In the genomic region with DNA sequence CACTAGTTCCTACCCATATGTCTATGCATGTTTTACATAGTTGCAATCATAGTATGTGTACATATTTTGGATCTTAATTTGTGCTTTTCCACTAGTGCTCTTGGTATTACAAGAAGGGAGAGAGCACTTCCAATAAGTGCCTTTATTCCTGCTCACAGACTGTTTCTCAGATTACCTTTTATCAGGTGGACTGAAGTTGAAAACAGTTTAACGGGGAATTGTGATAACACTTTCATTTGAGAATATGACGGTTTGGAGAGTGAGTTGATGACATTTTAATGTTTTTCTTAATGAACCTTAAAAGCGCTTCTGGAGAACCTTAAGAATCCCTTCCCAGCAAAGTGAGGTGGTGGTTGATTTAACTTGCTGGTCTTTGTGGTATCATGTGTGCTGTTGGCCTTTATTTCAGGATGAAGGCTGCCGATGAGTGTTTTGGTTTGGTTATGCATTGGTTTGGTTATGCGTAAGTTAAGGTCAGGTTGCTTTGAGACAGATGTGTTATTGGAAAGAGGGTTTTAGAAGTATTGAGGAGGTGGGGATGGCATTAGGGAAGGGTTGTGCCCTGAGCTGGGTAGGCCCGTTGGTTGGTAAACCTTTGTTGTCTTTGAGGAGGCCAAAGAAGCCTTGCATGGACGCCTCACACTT, we compare ENCODE assay signal across 9 cellular contexts. TPM values are rescaled to one million over a fixed set of nuclear protein-coding genes. Genes with fewer than 3 reads are reported as not detected.
DNase-seq lines count a peak whose midpoint lies in the region; ATAC-seq, FAIRE-seq and TF ChIP-seq lines count a peak whose summit lies in the region.
"Had no signal": no experiment of that assay in that cellular context is flagged by ENCODE, and none has a peak within 500 bp of the region (broad histone marks: within the 10 kb centered on the region; RNA-seq: fewer than 3 reads in every experiment).

No MANE protein-coding gene starts in this region.

- H3K4me3 ChIP-seq in GM12875 (ENCODE audit: low read depth, low read length) (peak overlapping the region; percentile 99), OCI-LY7 (ENCODE audit: low read depth, low read length, poor library complexity, severe bottlenecking) (peak overlapping the region; percentile 98), endodermal cell (ENCODE audit: low read length) (peak overlapping the region; percentile 93), skeletal muscle cell (ENCODE audit: low read depth, low read length) (peak overlapping the region; percentile 13)

- H3K4me3 Mint-ChIP-seq in endodermal cell: peak overlapping the region; percentile 86

- ATAC-seq in HG02973 (IDR thresholded peaks at IDR 0.05; ENCODE audit: unreplicated experiment): no peak

- BruUV-seq in OCI-LY7 (replicated peaks; lab: Mats Ljungman, UMichigan): no TSS peak

- H4K20me1 ChIP-seq in OCI-LY7 (ENCODE audit: insufficient read depth, low read length): peaks cover 24% of the 10 kb centered on the region; the same call in 1 of the 2 replicates

- 76 to 80% methylated on average over 5 to 7 of the region's 7 CpGs for WGBS in endodermal cell (ENCODE audit: insufficient coverage in 1 of 2, insufficient read length in 1 of 2), 2 experiments

- H3K27me3 Mint-ChIP-seq in endodermal cell (ENCODE audit: insufficient read depth): no peaks in the 10 kb centered on the region

- peaks cover 23% of the 10 kb centered on the region for H3K36me3 Mint-ChIP-seq in endodermal cell (ENCODE audit: low read depth)

- POLR2A ChIA-PET in OCI-LY7 (lab: Charles Lee): interaction anchor here (0.6 to 13.5 kb wide), 8 partner anchors 3 to 208 kb away, joined by 3 to 444 read pairs (median 5); partner anchors contain the start of gene EDEM1
- POLR2A ChIA-PET in HEK293T (lab: Yijun Ruan, JAX): no interaction called here

- H3K9ac ChIP-seq in endodermal cell (ENCODE audit: extremely low read depth, low read length, poor library complexity, severe bottlenecking): no peak overlapping the region

- DNase-seq in OCI-LY7 (ENCODE audit: low spot score) (peak; percentile 54), endodermal cell (no peak), skeletal muscle cell (ENCODE audit: low read depth) (no peak), urothelium cell line (ENCODE audit: low spot score) (no peak), HEK293T (ENCODE audit: extremely low spot score) (no peak)
- DNase-seq: esophagus squamous epithelium, NCI-H748 treated with DMSO at 0.1 percent for 48 hours had no signal

- peaks cover 34% of the 10 kb centered on the region for H3K4me1 Mint-ChIP-seq in endodermal cell

- peaks cover 86% of the 10 kb centered on the region for H3K79me2 ChIP-seq in OCI-LY7 (ENCODE audit: insufficient read depth, low read depth, low read length)

- H3K9me3 ChIP-seq in OCI-LY7 (ENCODE audit: low read length) (no peaks in the 10 kb centered on the region), endodermal cell (ENCODE audit: control insufficient read depth, low read length) (no peaks in the 10 kb centered on the region)
- H3K9me3 ChIP-seq: esophagus squamous epithelium had no signal

- H3K27ac Mint-ChIP-seq in endodermal cell: peak overlapping the region; percentile 12

- H3K36me3 ChIP-seq in OCI-LY7 (ENCODE audit: insufficient read depth, low read length): peaks cover 75% of the 10 kb centered on the region
- H3K36me3 ChIP-seq in endodermal cell (ENCODE audit: control insufficient read depth, insufficient read depth, low read length): peaks cover 11% of the 10 kb centered on the region

- H3K4me1 ChIP-seq in OCI-LY7 (ENCODE audit: insufficient read depth, low read length, poor library complexity, severe bottlenecking) (peaks cover 53% of the 10 kb centered on the region), endodermal cell (ENCODE audit: control insufficient read depth, insufficient read depth, low read length) (no peaks in the 10 kb centered on the region)

- CTCF ChIA-PET in OCI-LY7 (lab: Charles Lee; ENCODE audit: unreplicated experiment) (no interaction called here), HEK293T (lab: Yijun Ruan, JAX) (no interaction called here)

- H3K4me2 ChIP-seq in OCI-LY7 (ENCODE audit: low read length): peak overlapping the region; percentile 69

- H3K9me3 Mint-ChIP-seq in endodermal cell: no peaks in the 10 kb centered on the region

- no peaks in the 10 kb centered on the region for H3K27me3 ChIP-seq in endodermal cell (ENCODE audit: control insufficient read depth, insufficient read depth, low read length, poor library complexity, severe bottlenecking)
- H3K27me3 ChIP-seq: esophagus squamous epithelium had no signal

- peak overlapping the region; percentile 99 for H3K27ac ChIP-seq in OCI-LY7 (ENCODE audit: low read depth, low read length, poor library complexity, severe bottlenecking)
- H3K27ac ChIP-seq in endodermal cell (ENCODE audit: low read depth, low read length): no peak overlapping the region
- H3K27ac ChIP-seq: esophagus squamous epithelium had no signal

- FAIRE-seq in urothelium cell line (lab: Jason Lieb, UNC): no peak

- intact Hi-C loops in OCI-LY7 (cut with micrococcal nuclease; ENCODE audit: unreplicated experiment): loop anchor here (1.0 kb wide), 1 partner anchor 67 kb away; no protein-coding TSS in a partner anchor

- H2AFZ ChIP-seq in OCI-LY7 (ENCODE audit: low read length): no peak overlapping the region

- no peak for TF ChIP-seq CTCF in GM12875 (IDR thresholded peaks at IDR 0.05; ENCODE audit: borderline replicate concordance, insufficient read depth, low read depth, low read length)
- TF ChIP-seq CTCF in OCI-LY7 (conservative IDR thresholded peaks at IDR 0.05; ENCODE audit: low read length): no peak
- TF ChIP-seq CTCF in endodermal cell (conservative IDR thresholded peaks at IDR 0.05): no peak

- no peaks in the 10 kb centered on the region for H3K9me2 ChIP-seq in OCI-LY7 (ENCODE audit: insufficient read depth, low read length)

TF ChIP-seq in HEK293T, 16 proteins besides CTCF, POLR2A, EP300 and RAD21:
- TF ChIP-seq ZNF384 (IDR thresholded peaks at IDR 0.05) (no peak), FOXK2 (IDR thresholded peaks at IDR 0.05) (no peak), ELF4 (IDR thresholded peaks at IDR 0.05) (no peak), TARDBP (IDR thresholded peaks at IDR 0.05) (no peak), FOXA1 (IDR thresholded peaks at IDR 0.05) (no peak)

RNA-seq across cellular contexts. Expression of gene EDEM1, which starts 2.8 kb away (rescaled TPM):
- total RNA-seq in OCI-LY7 (2014; rRNA removed; shearing (Covaris generic)): 125 and 186 TPM in 2 replicates
- total RNA-seq in OCI-LY7 (2022) (337 and 398 TPM in 2 replicates), endodermal cell (10 to 100 TPM; 24.5 to 28.1 TPM)
- polyA plus RNA-seq in endodermal cell (2013, experiment 1 of 2): 10.5 TPM
- 11.2 TPM for polyA plus RNA-seq in endodermal cell (2013, experiment 2 of 2)

Comparison
In these comparisons a context has a peak if more than half of its experiments do, and no peak if none do; other contexts are left out.
1. H3K4me3 ChIP-seq: peak in every context shown above with its lines; median percentile 99 in GM12875; 98 in OCI-LY7; 93 in endodermal cell; 13 in skeletal muscle cell.
2. RNA of gene EDEM1, which starts 2.8 kb away (total RNA-seq): 125 to 398 TPM in OCI-LY7; 24.5 to 28.1 TPM in endodermal cell; every median in the first group is over 4 times any median in the second.